ENCODE assay signal across 8 cellular contexts in the genomic region with DNA sequence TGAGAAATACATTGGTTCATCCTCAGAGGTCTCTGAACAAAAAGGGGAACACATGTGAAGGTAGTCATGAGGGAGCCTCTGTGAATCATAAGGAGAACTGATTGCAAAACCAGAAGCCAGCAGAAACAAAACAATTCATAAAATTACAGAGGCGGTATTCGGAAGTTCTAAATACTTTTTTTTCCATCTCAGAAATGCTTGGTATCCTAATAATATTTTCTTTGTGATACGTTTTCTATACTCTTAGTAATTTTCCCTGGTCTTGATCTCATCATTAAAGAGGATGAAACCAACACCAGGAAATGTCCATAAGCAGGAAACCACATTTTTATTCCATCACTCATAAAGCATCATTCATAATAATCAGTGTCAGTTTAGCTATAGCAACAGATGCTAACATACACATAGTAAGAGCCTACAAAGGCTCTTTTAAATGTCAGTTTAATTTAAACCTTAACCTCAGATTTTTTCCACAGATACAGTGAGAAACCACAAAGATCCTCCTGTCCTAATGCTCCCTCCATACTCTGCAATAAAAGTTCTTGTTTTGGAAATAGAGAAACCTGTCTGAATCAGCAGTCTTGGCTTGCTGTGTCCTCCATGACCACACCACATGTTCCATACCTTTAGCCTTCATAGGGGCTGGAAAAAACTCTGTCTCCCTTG. TPM values are rescaled to one million over a fixed set of nuclear protein-coding genes. Genes with fewer than 3 reads are reported as not detected.
DNase-seq lines count a peak whose midpoint lies in the region; ATAC-seq and TF ChIP-seq lines count a peak whose summit lies in the region.

No MANE protein-coding gene starts in this region.

- H3K36me3 Mint-ChIP-seq in Calu3 (ENCODE audit: insufficient read depth, unreplicated experiment) (no peaks in the 10 kb centered on the region), progenitor cell of endocrine pancreas (ENCODE audit: insufficient read depth) (peaks cover 1% of the 10 kb centered on the region)
- H3K36me3 Mint-ChIP-seq in activated naive CD8-positive, alpha-beta T cell treated with anti-CD3 and anti-CD28 coated beads, Interleukin-2, amount 50 U/mL, for 24 hours (ENCODE audit: low read depth): peaks cover 2% of the 10 kb centered on the region

- no peak overlapping the region for H3K4me3 Mint-ChIP-seq in Calu3 (ENCODE audit: low read depth, unreplicated experiment)
- H3K4me3 Mint-ChIP-seq in activated naive CD8-positive, alpha-beta T cell treated with anti-CD3 and anti-CD28 coated beads, Interleukin-2, amount 50 U/mL, for 24 hours: peak overlapping the region; percentile 48
- H3K4me3 Mint-ChIP-seq in progenitor cell of endocrine pancreas (ENCODE audit: low read depth): no peak overlapping the region

- H3K4me1 Mint-ChIP-seq in Calu3 (ENCODE audit: low read depth, unreplicated experiment) (peaks cover 10% of the 10 kb centered on the region), progenitor cell of endocrine pancreas (ENCODE audit: low read depth) (no peaks in the 10 kb centered on the region)
- peaks cover 28% of the 10 kb centered on the region for H3K4me1 Mint-ChIP-seq in activated naive CD8-positive, alpha-beta T cell treated with anti-CD3 and anti-CD28 coated beads, Interleukin-2, amount 50 U/mL, for 24 hours

- ATAC-seq in GM21423 (IDR thresholded peaks at IDR 0.05; ENCODE audit: unreplicated experiment) (peak; percentile 61), GM21528 (IDR thresholded peaks at IDR 0.05; ENCODE audit: low FRiP score, unreplicated experiment) (no peak)
- ATAC-seq in activated naive CD8-positive, alpha-beta T cell treated with anti-CD3 and anti-CD28 coated beads, Interleukin-2, amount 50 U/mL, for 24 hours: peak; percentile 92

- no peaks in the 10 kb centered on the region for H3K27me3 Mint-ChIP-seq in Calu3 (ENCODE audit: unreplicated experiment)
- H3K27me3 Mint-ChIP-seq in activated naive CD8-positive, alpha-beta T cell treated with anti-CD3 and anti-CD28 coated beads, Interleukin-2, amount 50 U/mL, for 24 hours: peaks cover 2% of the 10 kb centered on the region
- H3K27me3 Mint-ChIP-seq in progenitor cell of endocrine pancreas: no peaks in the 10 kb centered on the region

- TF ChIP-seq CTCF in Calu3 (IDR thresholded peaks at IDR 0.05; ENCODE audit: unreplicated experiment) (no peak), progenitor cell of endocrine pancreas (IDR thresholded peaks at IDR 0.05; ENCODE audit: unreplicated experiment) (no peak)

- CTCF ChIA-PET in Calu3 (lab: Charles Lee): interaction anchor here (0.6 kb wide), 1 partner anchor 9 kb away, joined by 4 read pairs; no protein-coding TSS in a partner anchor

- H3K27ac Mint-ChIP-seq in Calu3 (ENCODE audit: unreplicated experiment) (peak overlapping the region; percentile 54), progenitor cell of endocrine pancreas (no peak overlapping the region)
- H3K27ac Mint-ChIP-seq in activated naive CD8-positive, alpha-beta T cell treated with anti-CD3 and anti-CD28 coated beads, Interleukin-2, amount 50 U/mL, for 24 hours: peak overlapping the region; percentile 89

- DNase-seq in Calu3: no peak
- DNase-seq in KBM-7: peak; percentile 79
- no peak for DNase-seq in activated naive CD8-positive, alpha-beta T cell treated with anti-CD3 and anti-CD28 coated beads, Interleukin-2, amount 50 U/mL, for 24 hours
- peak; percentile 82 for DNase-seq in medulla oblongata (ENCODE audit: extremely low spot score)
- no peak for DNase-seq in NCI-H128 (lab: John Stamatoyannopoulos, UW; ENCODE audit: unreplicated experiment)
- no peak for DNase-seq in progenitor cell of endocrine pancreas (ENCODE audit: low spot score, unreplicated experiment)

- in situ Hi-C loops in KBM-7 (cut with MboI; ENCODE audit: low pct_unique_long_range_greater_than_20kb, low sequenced_read_pairs): no loop called here

- intact Hi-C loops in Calu3 (cut with micrococcal nuclease; ENCODE audit: unreplicated experiment): no loop called here

- no TSS peak for BruUV-seq in Calu3 (replicated peaks; lab: Mats Ljungman, UMichigan)

- H3K9me3 Mint-ChIP-seq in Calu3 (ENCODE audit: low read depth, unreplicated experiment) (no peaks in the 10 kb centered on the region), progenitor cell of endocrine pancreas (ENCODE audit: low read depth) (peaks cover 3% of the 10 kb centered on the region)
- H3K9me3 Mint-ChIP-seq in activated naive CD8-positive, alpha-beta T cell treated with anti-CD3 and anti-CD28 coated beads, Interleukin-2, amount 50 U/mL, for 24 hours: no peaks in the 10 kb centered on the region

RNA-seq across cellular contexts. Expression of gene SGK1, which starts 29.2 kb away (rescaled TPM):
- 18.7 and 21.8 TPM in 2 replicates for total RNA-seq in Calu3 (2022)
- 13.9 and 17.8 TPM in 2 replicates for total RNA-seq in progenitor cell of endocrine pancreas

Comparison
In these comparisons a context has a peak if more than half of its experiments do, and no peak if none do; other contexts are left out.
1. DNase-seq: peak in KBM-7 (single experiment) and medulla oblongata (single experiment); none in Calu3 (single experiment), activated naive CD8-positive, alpha-beta T cell treated with anti-CD3 and anti-CD28 coated beads, Interleukin-2, amount 50 U/mL, for 24 hours (single experiment), NCI-H128 (single experiment) and progenitor cell of endocrine pancreas (single experiment).